8 cellular contexts compared by ENCODE assay signal in genomic region chr20:1893721-1894470, GRCh38. TPM values are rescaled to one million over a fixed set of nuclear protein-coding genes. Genes with fewer than 3 reads are reported as not detected.
A peak's percentile ranks its signal among the peaks of the same experiment; 100 is the strongest.
DNase-seq lines count a peak whose midpoint lies in the region; ATAC-seq and TF ChIP-seq lines count a peak whose summit lies in the region.

No MANE protein-coding gene starts in this region.

- H3K4me3 ChIP-seq in choroid plexus epithelial cell (ENCODE audit: low read depth, low read length): peak overlapping the region; percentile 61
- peak overlapping the region; percentile 53 for H3K4me3 ChIP-seq in mesodermal cell (ENCODE audit: extremely low read depth, insufficient read depth, low read length, poor library complexity, severe bottlenecking)
- H3K4me3 ChIP-seq in urinary bladder (ENCODE audit: low read depth, low read length): peak overlapping the region; percentile 69

- no peak for DNase-seq in activated naive CD4-positive, alpha-beta T cell treated with anti-CD3 and anti-CD28 coated beads for 36 hours
- DNase-seq in activated naive CD4-positive, alpha-beta T cell treated with Interleukin-2 at 50 U/mL for 16 hours: no peak
- no peak for DNase-seq in choroid plexus epithelial cell (ENCODE audit: low read depth)
- DNase-seq in NCI-H2081 (lab: John Stamatoyannopoulos, UW): no peak
- no peak for DNase-seq in DMS79 treated with DMSO at 0.1 percent for 48 hours (lab: John Stamatoyannopoulos, UW)

- peaks cover 48% of the 10 kb centered on the region for H3K27me3 Mint-ChIP-seq in activated naive CD4-positive, alpha-beta T cell treated with anti-CD3 and anti-CD28 coated beads for 36 hours (ENCODE audit: low read depth)

- intact Hi-C loops in activated naive CD4-positive, alpha-beta T cell treated with anti-CD3 and anti-CD28 coated beads for 36 hours (cut with micrococcal nuclease): no loop called here

- no peak for ATAC-seq in HG02642 (IDR thresholded peaks at IDR 0.05; ENCODE audit: poor library complexity, unreplicated experiment)

- CTCF ChIA-PET in activated naive CD4-positive, alpha-beta T cell treated with anti-CD3 and anti-CD28 coated beads for 36 hours (lab: Charles Lee): no interaction called here

- peak overlapping the region; percentile 36 for H3K4me3 Mint-ChIP-seq in activated naive CD4-positive, alpha-beta T cell treated with anti-CD3 and anti-CD28 coated beads for 36 hours

- H3K4me1 ChIP-seq in mesodermal cell (ENCODE audit: control insufficient read depth, insufficient read depth, low read length, poor library complexity, severe bottlenecking) (peaks cover 25% of the 10 kb centered on the region), urinary bladder (ENCODE audit: insufficient read depth) (no peaks in the 10 kb centered on the region)

- no peaks in the 10 kb centered on the region for H3K4me1 Mint-ChIP-seq in activated naive CD4-positive, alpha-beta T cell treated with anti-CD3 and anti-CD28 coated beads for 36 hours (ENCODE audit: low read depth)

- no peaks in the 10 kb centered on the region for H3K36me3 ChIP-seq in mesodermal cell (ENCODE audit: control insufficient read depth, insufficient read depth, low read length)
- no peaks in the 10 kb centered on the region for H3K36me3 ChIP-seq in urinary bladder (ENCODE audit: insufficient read depth)

- WGBS in mesodermal cell (ENCODE audit: insufficient coverage in 2 of 2), 2 experiments: 9 to 13% methylated on average over 36 to 42 of the region's 54 CpGs
- WGBS in urinary bladder: 9% methylated on average over 54 of the region's 54 CpGs

- no peak overlapping the region for H3K27ac Mint-ChIP-seq in activated naive CD4-positive, alpha-beta T cell treated with anti-CD3 and anti-CD28 coated beads for 36 hours

- no peaks in the 10 kb centered on the region for H3K9me3 ChIP-seq in mesodermal cell (ENCODE audit: control insufficient read depth, low read length)

- peak overlapping the region; percentile 23 for H3K27ac ChIP-seq in mesodermal cell (ENCODE audit: low read depth, low read length, severe bottlenecking)
- peak overlapping the region; percentile 87 for H3K27ac ChIP-seq in urinary bladder (ENCODE audit: low read depth)

- H3K9me3 Mint-ChIP-seq in activated naive CD4-positive, alpha-beta T cell treated with anti-CD3 and anti-CD28 coated beads for 36 hours: no peaks in the 10 kb centered on the region

- no peak for TF ChIP-seq CTCF in choroid plexus epithelial cell (conservative IDR thresholded peaks at IDR 0.05; ENCODE audit: low read depth, low read length)

- no peaks in the 10 kb centered on the region for H3K36me3 Mint-ChIP-seq in activated naive CD4-positive, alpha-beta T cell treated with anti-CD3 and anti-CD28 coated beads for 36 hours (ENCODE audit: low read depth)

RNA-seq across cellular contexts. Expression of gene SIRPA, which starts 1.3 kb away (rescaled TPM):
- total RNA-seq in activated naive CD4-positive, alpha-beta T cell treated with anti-CD3 and anti-CD28 coated beads for 36 hours: under 1 TPM; 0.10 to 0.12 TPM
- polyA plus RNA-seq in mesodermal cell (2013, experiment 1 of 2): 16.3 TPM
- 14.4 TPM for polyA plus RNA-seq in mesodermal cell (2013, experiment 2 of 2)
- 11.2 TPM for total RNA-seq in urinary bladder
- 27.8 TPM for polyA plus RNA-seq in urinary bladder

Comparison
In these comparisons a context has a peak if more than half of its experiments do, and no peak if none do; other contexts are left out.
1. RNA of gene SIRPA, which starts 1.3 kb away (total RNA-seq): 11.2 TPM in urinary bladder (single experiment); 0.10 to 0.12 TPM in activated naive CD4-positive, alpha-beta T cell treated with anti-CD3 and anti-CD28 coated beads for 36 hours; every median in the first group is over 10 times any median in the second.
2. Peak in every context shown above with its lines, with median percentiles within 50 percentile points of each other: H3K4me3 ChIP-seq.